ENCODE assay signal across 1 cellular context in the genomic region with DNA sequence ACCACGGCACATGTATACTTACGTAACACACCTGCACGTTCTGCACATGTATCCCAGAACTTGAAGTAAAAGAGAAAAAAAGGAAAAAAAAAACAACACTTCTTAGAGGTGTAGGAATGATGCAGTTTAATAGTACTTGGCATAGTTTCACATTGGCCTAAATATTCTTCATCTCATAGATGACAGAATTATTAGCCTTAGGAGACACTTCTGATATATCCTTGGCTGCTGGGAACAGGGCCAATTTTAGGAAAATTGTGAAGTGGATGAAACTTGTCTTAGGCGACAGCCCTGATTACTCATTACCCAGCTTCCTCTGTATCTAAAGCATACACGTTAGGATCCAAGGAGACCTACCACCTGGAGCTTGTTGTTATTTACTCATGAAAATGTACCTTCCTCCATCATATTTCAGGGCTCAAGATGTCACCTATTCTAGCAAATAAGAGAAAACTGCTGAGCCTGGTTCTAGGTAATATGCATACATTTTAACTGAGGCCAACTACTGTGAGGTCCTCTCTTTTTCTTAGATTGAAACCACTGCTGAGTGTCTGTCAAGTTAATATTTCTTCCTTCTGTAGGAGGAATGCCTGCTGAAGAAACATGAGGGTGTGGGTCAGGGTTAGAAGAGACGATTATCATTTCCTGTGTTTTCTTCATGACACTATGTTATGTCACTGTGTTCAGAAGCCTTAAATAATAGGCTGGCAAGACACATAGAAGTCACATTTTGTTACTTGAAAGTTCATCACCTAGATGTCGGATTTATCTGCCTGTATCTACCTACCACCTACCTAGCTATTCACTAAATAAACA.
TF ChIP-seq lines count a peak whose summit lies in the region.

No MANE protein-coding gene starts in this region.

TF ChIP-seq in K562, 482 proteins besides CTCF, POLR2A, EP300 and RAD21 (continued from another document and continues in another):
- TF ChIP-seq, protein P1, sequence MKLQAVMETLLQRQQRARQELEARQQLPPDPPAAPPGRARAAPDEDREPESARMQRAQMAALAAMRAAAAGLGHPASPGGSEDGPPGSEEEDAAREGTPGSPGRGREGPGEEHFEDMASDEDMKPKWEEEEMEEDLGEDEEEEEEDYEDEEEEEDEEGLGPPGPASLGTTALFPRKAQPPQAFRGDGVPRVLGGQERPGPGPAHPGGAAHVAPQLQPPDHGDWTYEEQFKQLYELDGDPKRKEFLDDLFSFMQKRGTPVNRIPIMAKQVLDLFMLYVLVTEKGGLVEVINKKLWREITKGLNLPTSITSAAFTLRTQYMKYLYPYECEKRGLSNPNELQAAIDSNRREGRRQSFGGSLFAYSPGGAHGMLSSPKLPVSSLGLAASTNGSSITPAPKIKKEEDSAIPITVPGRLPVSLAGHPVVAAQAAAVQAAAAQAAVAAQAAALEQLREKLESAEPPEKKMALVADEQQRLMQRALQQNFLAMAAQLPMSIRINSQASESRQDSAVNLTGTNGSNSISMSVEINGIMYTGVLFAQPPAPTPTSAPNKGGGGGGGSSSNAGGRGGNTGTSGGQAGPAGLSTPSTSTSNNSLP (IDR thresholded peaks at IDR 0.05; ENCODE audit: borderline replicate concordance, low read depth, low read length), result 0 out of 2 replicates have a peak, but pooled peaks have one; percentile 15
- TF ChIP-seq MEIS2 (IDR thresholded peaks at IDR 0.05; ENCODE audit: partially characterized antibody) (peak; percentile 82), TCF7 (IDR thresholded peaks at IDR 0.05; ENCODE audit: borderline replicate concordance) (no peak), ZBTB7A (IDR thresholded peaks at IDR 0.05; ENCODE audit: borderline replicate concordance, control insufficient read depth, low read depth, low read length) (no peak), MBD2 (IDR thresholded peaks at IDR 0.05; ENCODE audit: borderline replicate concordance, low read depth) (no peak), SMAD4 (CRISPR knock-in tag; conservative IDR thresholded peaks at IDR 0.05) (no peak), FOXK2 (conservative IDR thresholded peaks at IDR 0.05 in 1 of 2, IDR thresholded peaks at IDR 0.05 in 1 of 2; ENCODE audit: low read depth in 2 of 2) (0 out of 4 replicates have a peak, but pooled peaks of 1 of the 2 experiments have one; percentile 16), CXXC5 (CRISPR knock-in tag; IDR thresholded peaks at IDR 0.05) (no peak; the same call in 1 of the 2 replicates), EGR1 (conservative IDR thresholded peaks at IDR 0.05) (no peak), ZNF239 (CRISPR knock-in tag; IDR thresholded peaks at IDR 0.05) (0 out of 2 replicates have a peak, but pooled peaks have one; percentile 2), RBM17 (IDR thresholded peaks at IDR 0.05; ENCODE audit: borderline replicate concordance, low read depth, low read length) (no peak), TFAM (CRISPR knock-in tag; conservative IDR thresholded peaks at IDR 0.05) (no peak), ZNF253 (CRISPR knock-in tag; conservative IDR thresholded peaks at IDR 0.05) (no peak), ZNF77 (CRISPR knock-in tag; IDR thresholded peaks at IDR 0.05) (no peak), SRSF9 (IDR thresholded peaks at IDR 0.05; ENCODE audit: borderline replicate concordance, low read depth, low read length) (no peak), NFIC (IDR thresholded peaks at IDR 0.05) (peak; percentile 86), HDAC2 (IDR thresholded peaks at IDR 0.05) (0 out of 2 replicates have a peak, but pooled peaks have one; percentile 32), SMAD2 (IDR thresholded peaks at IDR 0.05; ENCODE audit: low read depth, low read length) (no peak), ZNF41 (CRISPR knock-in tag; conservative IDR thresholded peaks at IDR 0.05) (no peak), DDX20 (tag; IDR thresholded peaks at IDR 0.05; ENCODE audit: low read depth) (0 out of 2 replicates have a peak, but pooled peaks have one; percentile 25), CAMTA2 (CRISPR knock-in tag; conservative IDR thresholded peaks at IDR 0.05) (no peak), ILK (tag; IDR thresholded peaks at IDR 0.05; ENCODE audit: borderline replicate concordance, low read depth) (no peak)
- TF ChIP-seq, protein P2, sequence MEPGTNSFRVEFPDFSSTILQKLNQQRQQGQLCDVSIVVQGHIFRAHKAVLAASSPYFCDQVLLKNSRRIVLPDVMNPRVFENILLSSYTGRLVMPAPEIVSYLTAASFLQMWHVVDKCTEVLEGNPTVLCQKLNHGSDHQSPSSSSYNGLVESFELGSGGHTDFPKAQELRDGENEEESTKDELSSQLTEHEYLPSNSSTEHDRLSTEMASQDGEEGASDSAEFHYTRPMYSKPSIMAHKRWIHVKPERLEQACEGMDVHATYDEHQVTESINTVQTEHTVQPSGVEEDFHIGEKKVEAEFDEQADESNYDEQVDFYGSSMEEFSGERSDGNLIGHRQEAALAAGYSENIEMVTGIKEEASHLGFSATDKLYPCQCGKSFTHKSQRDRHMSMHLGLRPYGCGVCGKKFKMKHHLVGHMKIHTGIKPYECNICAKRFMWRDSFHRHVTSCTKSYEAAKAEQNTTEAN (CRISPR knock-in tag; IDR thresholded peaks at IDR 0.05), result no peak
- TF ChIP-seq, protein P3, sequence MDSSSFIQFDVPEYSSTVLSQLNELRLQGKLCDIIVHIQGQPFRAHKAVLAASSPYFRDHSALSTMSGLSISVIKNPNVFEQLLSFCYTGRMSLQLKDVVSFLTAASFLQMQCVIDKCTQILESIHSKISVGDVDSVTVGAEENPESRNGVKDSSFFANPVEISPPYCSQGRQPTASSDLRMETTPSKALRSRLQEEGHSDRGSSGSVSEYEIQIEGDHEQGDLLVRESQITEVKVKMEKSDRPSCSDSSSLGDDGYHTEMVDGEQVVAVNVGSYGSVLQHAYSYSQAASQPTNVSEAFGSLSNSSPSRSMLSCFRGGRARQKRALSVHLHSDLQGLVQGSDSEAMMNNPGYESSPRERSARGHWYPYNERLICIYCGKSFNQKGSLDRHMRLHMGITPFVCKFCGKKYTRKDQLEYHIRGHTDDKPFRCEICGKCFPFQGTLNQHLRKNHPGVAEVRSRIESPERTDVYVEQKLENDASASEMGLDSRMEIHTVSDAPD (CRISPR knock-in tag; IDR thresholded peaks at IDR 0.05), result no peak
- TF ChIP-seq, protein P4, sequence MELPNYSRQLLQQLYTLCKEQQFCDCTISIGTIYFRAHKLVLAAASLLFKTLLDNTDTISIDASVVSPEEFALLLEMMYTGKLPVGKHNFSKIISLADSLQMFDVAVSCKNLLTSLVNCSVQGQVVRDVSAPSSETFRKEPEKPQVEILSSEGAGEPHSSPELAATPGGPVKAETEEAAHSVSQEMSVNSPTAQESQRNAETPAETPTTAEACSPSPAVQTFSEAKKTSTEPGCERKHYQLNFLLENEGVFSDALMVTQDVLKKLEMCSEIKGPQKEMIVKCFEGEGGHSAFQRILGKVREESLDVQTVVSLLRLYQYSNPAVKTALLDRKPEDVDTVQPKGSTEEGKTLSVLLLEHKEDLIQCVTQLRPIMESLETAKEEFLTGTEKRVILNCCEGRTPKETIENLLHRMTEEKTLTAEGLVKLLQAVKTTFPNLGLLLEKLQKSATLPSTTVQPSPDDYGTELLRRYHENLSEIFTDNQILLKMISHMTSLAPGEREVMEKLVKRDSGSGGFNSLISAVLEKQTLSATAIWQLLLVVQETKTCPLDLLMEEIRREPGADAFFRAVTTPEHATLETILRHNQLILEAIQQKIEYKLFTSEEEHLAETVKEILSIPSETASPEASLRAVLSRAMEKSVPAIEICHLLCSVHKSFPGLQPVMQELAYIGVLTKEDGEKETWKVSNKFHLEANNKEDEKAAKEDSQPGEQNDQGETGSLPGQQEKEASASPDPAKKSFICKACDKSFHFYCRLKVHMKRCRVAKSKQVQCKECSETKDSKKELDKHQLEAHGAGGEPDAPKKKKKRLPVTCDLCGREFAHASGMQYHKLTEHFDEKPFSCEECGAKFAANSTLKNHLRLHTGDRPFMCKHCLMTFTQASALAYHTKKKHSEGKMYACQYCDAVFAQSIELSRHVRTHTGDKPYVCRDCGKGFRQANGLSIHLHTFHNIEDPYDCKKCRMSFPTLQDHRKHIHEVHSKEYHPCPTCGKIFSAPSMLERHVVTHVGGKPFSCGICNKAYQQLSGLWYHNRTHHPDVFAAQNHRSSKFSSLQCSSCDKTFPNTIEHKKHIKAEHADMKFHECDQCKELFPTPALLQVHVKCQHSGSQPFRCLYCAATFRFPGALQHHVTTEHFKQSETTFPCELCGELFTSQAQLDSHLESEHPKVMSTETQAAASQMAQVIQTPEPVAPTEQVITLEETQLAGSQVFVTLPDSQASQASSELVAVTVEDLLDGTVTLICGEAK (IDR thresholded peaks at IDR 0.05), result no peak
- TF ChIP-seq, protein P4 (CRISPR knock-in tag; IDR thresholded peaks at IDR 0.05), result no peak
- TF ChIP-seq, protein P5, sequence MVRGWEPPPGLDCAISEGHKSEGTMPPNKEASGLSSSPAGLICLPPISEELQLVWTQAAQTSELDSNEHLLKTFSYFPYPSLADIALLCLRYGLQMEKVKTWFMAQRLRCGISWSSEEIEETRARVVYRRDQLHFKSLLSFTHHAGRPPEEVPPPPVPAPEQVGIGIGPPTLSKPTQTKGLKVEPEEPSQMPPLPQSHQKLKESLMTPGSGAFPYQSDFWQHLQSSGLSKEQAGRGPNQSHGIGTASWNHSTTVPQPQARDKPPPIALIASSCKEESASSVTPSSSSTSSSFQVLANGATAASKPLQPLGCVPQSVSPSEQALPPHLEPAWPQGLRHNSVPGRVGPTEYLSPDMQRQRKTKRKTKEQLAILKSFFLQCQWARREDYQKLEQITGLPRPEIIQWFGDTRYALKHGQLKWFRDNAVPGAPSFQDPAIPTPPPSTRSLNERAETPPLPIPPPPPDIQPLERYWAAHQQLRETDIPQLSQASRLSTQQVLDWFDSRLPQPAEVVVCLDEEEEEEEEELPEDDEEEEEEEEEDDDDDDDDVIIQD (CRISPR knock-in tag; IDR thresholded peaks at IDR 0.05), result no peak
- TF ChIP-seq, protein P6, sequence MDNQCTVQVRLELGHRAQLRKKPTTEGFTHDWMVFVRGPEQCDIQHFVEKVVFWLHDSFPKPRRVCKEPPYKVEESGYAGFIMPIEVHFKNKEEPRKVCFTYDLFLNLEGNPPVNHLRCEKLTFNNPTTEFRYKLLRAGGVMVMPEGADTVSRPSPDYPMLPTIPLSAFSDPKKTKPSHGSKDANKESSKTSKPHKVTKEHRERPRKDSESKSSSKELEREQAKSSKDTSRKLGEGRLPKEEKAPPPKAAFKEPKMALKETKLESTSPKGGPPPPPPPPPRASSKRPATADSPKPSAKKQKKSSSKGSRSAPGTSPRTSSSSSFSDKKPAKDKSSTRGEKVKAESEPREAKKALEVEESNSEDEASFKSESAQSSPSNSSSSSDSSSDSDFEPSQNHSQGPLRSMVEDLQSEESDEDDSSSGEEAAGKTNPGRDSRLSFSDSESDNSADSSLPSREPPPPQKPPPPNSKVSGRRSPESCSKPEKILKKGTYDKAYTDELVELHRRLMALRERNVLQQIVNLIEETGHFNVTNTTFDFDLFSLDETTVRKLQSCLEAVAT (IDR thresholded peaks at IDR 0.05), result 0 out of 4 replicates have a peak, but pooled peaks of 1 of the 2 experiments have one; percentile 24
- TF ChIP-seq, protein P7, sequence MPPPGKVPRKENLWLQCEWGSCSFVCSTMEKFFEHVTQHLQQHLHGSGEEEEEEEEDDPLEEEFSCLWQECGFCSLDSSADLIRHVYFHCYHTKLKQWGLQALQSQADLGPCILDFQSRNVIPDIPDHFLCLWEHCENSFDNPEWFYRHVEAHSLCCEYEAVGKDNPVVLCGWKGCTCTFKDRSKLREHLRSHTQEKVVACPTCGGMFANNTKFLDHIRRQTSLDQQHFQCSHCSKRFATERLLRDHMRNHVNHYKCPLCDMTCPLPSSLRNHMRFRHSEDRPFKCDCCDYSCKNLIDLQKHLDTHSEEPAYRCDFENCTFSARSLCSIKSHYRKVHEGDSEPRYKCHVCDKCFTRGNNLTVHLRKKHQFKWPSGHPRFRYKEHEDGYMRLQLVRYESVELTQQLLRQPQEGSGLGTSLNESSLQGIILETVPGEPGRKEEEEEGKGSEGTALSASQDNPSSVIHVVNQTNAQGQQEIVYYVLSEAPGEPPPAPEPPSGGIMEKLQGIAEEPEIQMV (tag; conservative IDR thresholded peaks at IDR 0.05; ENCODE audit: low read depth), result no peak
- TF ChIP-seq, protein P8, sequence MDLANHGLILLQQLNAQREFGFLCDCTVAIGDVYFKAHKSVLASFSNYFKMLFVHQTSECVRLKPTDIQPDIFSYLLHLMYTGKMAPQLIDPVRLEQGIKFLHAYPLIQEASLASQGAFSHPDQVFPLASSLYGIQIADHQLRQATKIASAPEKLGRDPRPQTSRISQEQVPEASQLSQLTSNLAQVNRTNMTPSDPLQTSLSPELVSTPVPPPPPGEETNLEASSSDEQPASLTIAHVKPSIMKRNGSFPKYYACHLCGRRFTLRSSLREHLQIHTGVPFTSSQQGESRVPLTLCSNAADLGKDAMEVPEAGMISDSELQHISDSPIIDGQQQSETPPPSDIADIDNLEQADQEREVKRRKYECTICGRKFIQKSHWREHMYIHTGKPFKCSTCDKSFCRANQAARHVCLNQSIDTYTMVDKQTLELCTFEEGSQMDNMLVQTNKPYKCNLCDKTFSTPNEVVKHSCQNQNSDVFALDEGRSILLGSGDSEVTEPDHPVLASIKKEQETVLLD (IDR thresholded peaks at IDR 0.05), result no peak
- TF ChIP-seq, protein P9, sequence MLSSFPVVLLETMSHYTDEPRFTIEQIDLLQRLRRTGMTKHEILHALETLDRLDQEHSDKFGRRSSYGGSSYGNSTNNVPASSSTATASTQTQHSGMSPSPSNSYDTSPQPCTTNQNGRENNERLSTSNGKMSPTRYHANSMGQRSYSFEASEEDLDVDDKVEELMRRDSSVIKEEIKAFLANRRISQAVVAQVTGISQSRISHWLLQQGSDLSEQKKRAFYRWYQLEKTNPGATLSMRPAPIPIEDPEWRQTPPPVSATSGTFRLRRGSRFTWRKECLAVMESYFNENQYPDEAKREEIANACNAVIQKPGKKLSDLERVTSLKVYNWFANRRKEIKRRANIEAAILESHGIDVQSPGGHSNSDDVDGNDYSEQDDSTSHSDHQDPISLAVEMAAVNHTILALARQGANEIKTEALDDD (IDR thresholded peaks at IDR 0.05), result peak; percentile 38
